20 cellular contexts compared by ENCODE assay signal in the genomic region with DNA sequence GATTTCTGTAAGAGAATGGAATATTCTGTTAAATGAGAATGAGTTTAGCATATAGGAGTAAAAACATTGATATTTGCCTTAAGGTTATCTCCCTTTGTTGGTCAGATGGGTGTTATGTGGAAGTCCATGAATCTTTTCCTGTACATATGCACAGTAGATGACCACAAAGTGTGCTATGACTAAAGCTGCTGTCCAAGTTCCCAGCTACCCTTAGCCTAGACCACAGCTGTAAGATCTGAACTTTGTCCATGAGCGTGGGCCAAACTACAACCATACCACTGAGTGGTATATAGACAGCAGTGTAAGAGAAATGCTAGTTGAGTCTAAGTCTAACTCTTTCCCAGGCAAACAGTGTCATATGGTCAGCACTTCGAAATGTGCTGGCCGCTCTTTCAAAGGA. TPM values are rescaled to one million over a fixed set of nuclear protein-coding genes. Genes with fewer than 3 reads are reported as not detected.
A peak's percentile ranks its signal among the peaks of the same experiment; 100 is the strongest.
DNase-seq lines count a peak whose midpoint lies in the region; ATAC-seq and TF ChIP-seq lines count a peak whose summit lies in the region.
"Had no signal": no experiment of that assay in that cellular context is flagged by ENCODE, and none has a peak within 500 bp of the region (broad histone marks: within the 10 kb centered on the region; RNA-seq: fewer than 3 reads in every experiment).

No MANE protein-coding gene starts in this region.

- no peak for TF ChIP-seq CTCF in spleen (IDR thresholded peaks at IDR 0.05 in 8 of 11, conservative IDR thresholded peaks at IDR 0.05 in 3 of 11)

- no peak overlapping the region for H3K4me3 ChIP-seq in spleen
- H3K4me3 ChIP-seq: SJCRH30 had no signal

- intact Hi-C loops in spleen (cut with DNase I; ENCODE audit: low total_unique reads), result no loop called here

- H3K9me3 ChIP-seq in T-helper 17 cell (ENCODE audit: control insufficient read depth, low read length, poor library complexity, severe bottlenecking) (peaks cover 2% of the 10 kb centered on the region), spleen (no peaks in the 10 kb centered on the region)
- H3K9me3 ChIP-seq: Caco-2, SJCRH30 had no signal

- H3K36me3 ChIP-seq in spleen, result peaks cover 0 to 76% (median 51%) of the 10 kb centered on the region in 6 donors
- H3K36me3 ChIP-seq: SJCRH30 had no signal

- no peak for ATAC-seq in T-helper 17 cell
- ATAC-seq in HG03025 (IDR thresholded peaks at IDR 0.05; ENCODE audit: low FRiP score, unreplicated experiment), result no peak

- no peaks in the 10 kb centered on the region for H3K27me3 ChIP-seq in spleen (replicated peaks in 1 of 7)
- H3K27me3 ChIP-seq: SJCRH30 had no signal

- no peaks in the 10 kb centered on the region for H3K27me3 Mint-ChIP-seq in T-helper 17 cell

- no peak overlapping the region for H3K4me3 Mint-ChIP-seq in T-helper 17 cell
- H3K4me3 Mint-ChIP-seq: CD14-positive monocyte had no signal

- H3K27ac ChIP-seq in spleen, result no peak overlapping the region
- H3K27ac ChIP-seq: RWPE1, SJCRH30 had no signal

- TF ChIP-seq POLR2A in spleen (IDR thresholded peaks at IDR 0.05), result no peak

- DNase-seq in HCEC 1CT (peak; percentile 25), T-helper 17 cell (no peak), brain pericyte (ENCODE audit: low read depth, low spot score) (peak; percentile 8), iris pigment epithelial cell (ENCODE audit: low read depth) (peak; percentile 56), spleen (no peak), NAMALWA (ENCODE audit: low spot score) (no peak)
- DNase-seq in effector CD8-positive, alpha-beta T cell (lab: John Stamatoyannopoulos, UW), result no peak
- DNase-seq: Caco-2, DMS53, GOT3, Kasumi-1, NCI-H1436 treated with DMSO at 0.1 percent for 48 hours, NCI-H2081 treated with DMSO at 0.1 percent for 48 hours, NCI-H226, NCI-H526 treated with DMSO at 0.1 percent for 48 hours, SJCRH30 had no signal

- 96 to 100% (median 97%) methylated on average over 3 of the region's 3 CpGs for WGBS in spleen, 5 donors

- no peaks in the 10 kb centered on the region for H3K4me1 ChIP-seq in spleen
- H3K4me1 ChIP-seq: SJCRH30 had no signal

- peaks cover 2% of the 10 kb centered on the region for H3K4me1 Mint-ChIP-seq in T-helper 17 cell

- H3K27ac Mint-ChIP-seq in T-helper 17 cell, result peak overlapping the region; percentile 41

- peaks cover 10% of the 10 kb centered on the region for H3K36me3 Mint-ChIP-seq in T-helper 17 cell (ENCODE audit: low read depth)
- H3K36me3 Mint-ChIP-seq: CD14-positive monocyte had no signal

RNA-seq across cellular contexts. Expression of a gene that starts 48.8 kb away (rescaled TPM):
- total RNA-seq in T-helper 17 cell (1 to 10 TPM in 1 of 2 donors, under 1 TPM in 1; 0.05 to 1.3 TPM), spleen (10 to 100 TPM; 20.6 to 39.2 (median 27.4) TPM)
- polyA plus RNA-seq in spleen, result 10 to 100 TPM; 11.6 to 17.9 (median 14.6) TPM
- total RNA-seq: A673, Caco-2, SJCRH30 had no signal

Comparison
In these comparisons a context has a peak if more than half of its experiments do, and no peak if none do; other contexts are left out.
1. DNase-seq: peak in HCEC 1CT (single experiment), brain pericyte (single experiment) and iris pigment epithelial cell (single experiment); none in T-helper 17 cell (0 of 3), effector CD8-positive, alpha-beta T cell (single experiment), spleen (single experiment) and NAMALWA (single experiment).
2. RNA of a gene that starts 48.8 kb away (total RNA-seq): 20.6 to 39.2 TPM in spleen; 0.05 to 1.3 TPM in T-helper 17 cell; every median in the first group is over 4 times any median in the second.